Comparison of ENCODE assay signal across 25 cellular contexts in genomic region chr3:35778201-35778600, GRCh38.
A peak's percentile ranks its signal among the peaks of the same experiment; 100 is the strongest.
DNase-seq lines count a peak whose midpoint lies in the region; ATAC-seq and TF ChIP-seq lines count a peak whose summit lies in the region.
"Had no signal": no experiment of that assay in that cellular context is flagged by ENCODE, and none has a peak within 500 bp of the region (broad histone marks: within the 10 kb centered on the region; RNA-seq: fewer than 3 reads in every experiment).

No MANE protein-coding gene starts in this region.

- CTCF ChIA-PET in WTC11 (lab: Charles Lee) = no interaction called here

- H2AFZ ChIP-seq in DND-41 (ENCODE audit: low read depth, low read length) (no peak overlapping the region), osteoblast (ENCODE audit: low read length) (no peak overlapping the region)

- no peak for DNase-seq in DND-41
- peak; percentile 13 for DNase-seq in WTC11 (ENCODE audit: low spot score)
- DNase-seq in iPS-NIHi7 (ENCODE audit: extremely low spot score) = peak; percentile 9
- peak; percentile 1 for DNase-seq in osteoblast (ENCODE audit: insufficient read length, low spot score, missing footprints)
- DNase-seq in HUDEP-2 (lab: John Stamatoyannopoulos, UW; ENCODE audit: unreplicated experiment in 76 of 76) = no peak
- DNase-seq in 8988T = no peak
- DNase-seq: AML-193; C1 segment of cervical spinal cord; Caco-2; CD4-positive, alpha-beta memory T cell; DMS79; GF-D8; HFFc6; NCI-H1048; NCI-H1417 treated with DMSO at 0.1 percent for 48 hours; NCI-H1694 treated with DMSO at 0.1 percent for 48 hours; NCI-H2081; NCI-H2227 treated with DMSO at 0.1 percent for 48 hours; NCI-H526 treated with DMSO at 0.1 percent for 48 hours; SHP77 had no signal

- TF ChIP-seq CTCF in DND-41 (IDR thresholded peaks at IDR 0.05; ENCODE audit: borderline replicate concordance, extremely low read depth, low read length, poor library complexity, severe bottlenecking) (no peak), WTC11 (IDR thresholded peaks at IDR 0.05) (no peak), osteoblast (IDR thresholded peaks at IDR 0.05; ENCODE audit: extremely low read depth, low read depth, low read length) (no peak)

- no peak overlapping the region for H3K9ac ChIP-seq in DND-41 (ENCODE audit: low read depth, low read length)

- no peaks in the 10 kb centered on the region for H3K27me3 ChIP-seq in DND-41 (ENCODE audit: insufficient read depth, low read length, poor library complexity)
- no peaks in the 10 kb centered on the region for H3K27me3 ChIP-seq in osteoblast (ENCODE audit: insufficient read depth, low read length)

- H3K79me2 ChIP-seq in DND-41 (ENCODE audit: insufficient read depth, low read length) (peaks cover 18% of the 10 kb centered on the region), osteoblast (ENCODE audit: insufficient read depth, low read length) (no peaks in the 10 kb centered on the region)

- ATAC-seq in DND-41 (ENCODE audit: insufficient read depth, low read depth) (0 out of 3 replicates have a peak, but pooled peaks have one; percentile 23), WTC11 (peak; percentile 89), GM19351 (IDR thresholded peaks at IDR 0.05; ENCODE audit: unreplicated experiment) (no peak)
- ATAC-seq: A549, Panc1 had no signal

- H3K27ac ChIP-seq in DND-41 (ENCODE audit: low read length) (0 out of 2 replicates have a peak overlapping the region, but pooled peaks have one; percentile 34), osteoblast (ENCODE audit: low read depth, low read length) (no peak overlapping the region)
- H3K27ac ChIP-seq: A549, RWPE1 had no signal

- no peaks in the 10 kb centered on the region for H3K36me3 Mint-ChIP-seq in WTC11
- H3K36me3 Mint-ChIP-seq: CD4-positive, alpha-beta memory T cell had no signal

- no peaks in the 10 kb centered on the region for H3K27me3 Mint-ChIP-seq in WTC11 (ENCODE audit: low read depth)
- H3K27me3 Mint-ChIP-seq: CD4-positive, alpha-beta memory T cell had no signal

- POLR2A ChIA-PET in WTC11 (lab: Charles Lee) = no interaction called here

- H3K4me3 Mint-ChIP-seq in WTC11 = no peak overlapping the region
- H3K4me3 Mint-ChIP-seq: CD4-positive, alpha-beta memory T cell; HFFc6 had no signal

- H3K27ac Mint-ChIP-seq in WTC11 = no peak overlapping the region
- H3K27ac Mint-ChIP-seq: CD4-positive, alpha-beta memory T cell; HFFc6 had no signal

- H3K9me3 ChIP-seq in DND-41 (ENCODE audit: insufficient read depth, low read length, severe bottlenecking) (no peaks in the 10 kb centered on the region), osteoblast (ENCODE audit: low read depth, low read length) (peaks cover 2% of the 10 kb centered on the region)
- H3K9me3 ChIP-seq: A549, Caco-2, HAP-1 had no signal

- H4K20me1 ChIP-seq in DND-41 (ENCODE audit: insufficient read depth, low read length) (0 out of 2 replicates have a peak, but pooled peaks cover 4% of the 10 kb centered on the region), osteoblast (ENCODE audit: insufficient read depth, low read length) (no peaks in the 10 kb centered on the region)

- 0 out of 2 replicates have a peak, but pooled peaks cover 3% of the 10 kb centered on the region for H3K4me1 Mint-ChIP-seq in WTC11
- H3K4me1 Mint-ChIP-seq: CD4-positive, alpha-beta memory T cell had no signal

- H3K4me1 ChIP-seq in DND-41 (ENCODE audit: insufficient read depth, low read length) = no peaks in the 10 kb centered on the region
- no peaks in the 10 kb centered on the region for H3K4me1 ChIP-seq in osteoblast (ENCODE audit: insufficient read depth, low read length)

- H3K9me3 Mint-ChIP-seq in WTC11 = no peaks in the 10 kb centered on the region

- H3K36me3 ChIP-seq in DND-41 (ENCODE audit: insufficient read depth, low read length) = peaks cover 98% of the 10 kb centered on the region
- H3K36me3 ChIP-seq in osteoblast (ENCODE audit: insufficient read depth, low read length) = no peaks in the 10 kb centered on the region
- H3K36me3 ChIP-seq: HAP-1 had no signal

- no peak overlapping the region for H3K4me2 ChIP-seq in DND-41 (ENCODE audit: insufficient read depth, low read length)
- no peak overlapping the region for H3K4me2 ChIP-seq in osteoblast (ENCODE audit: insufficient read depth, low read length)
- H3K4me2 ChIP-seq: A549 had no signal

- H3K4me3 ChIP-seq in DND-41 (ENCODE audit: low read depth in 1 of 2, low read length in 2 of 2) (no peak overlapping the region), osteoblast (ENCODE audit: insufficient read depth, low read length) (no peak overlapping the region)
- H3K4me3 ChIP-seq: A549, HAP-1 had no signal

TF ChIP-seq in WTC11, 78 proteins besides CTCF, POLR2A, EP300 and RAD21:
- TF ChIP-seq GTF2I (CRISPR knock-in tag; conservative IDR thresholded peaks at IDR 0.05) (no peak), ZNF317 (CRISPR knock-in tag; IDR thresholded peaks at IDR 0.05; ENCODE audit: borderline replicate concordance, low read depth) (no peak), ZNF396 (CRISPR knock-in tag; IDR thresholded peaks at IDR 0.05; ENCODE audit: borderline replicate concordance) (no peak), ETV6 (CRISPR knock-in tag; IDR thresholded peaks at IDR 0.05) (no peak), ZNF423 (CRISPR knock-in tag; IDR thresholded peaks at IDR 0.05) (no peak), FOXK1 (CRISPR knock-in tag; IDR thresholded peaks at IDR 0.05) (no peak), IRF2 (CRISPR knock-in tag; IDR thresholded peaks at IDR 0.05; ENCODE audit: borderline replicate concordance, low read depth) (no peak), GABPB1 (CRISPR knock-in tag; IDR thresholded peaks at IDR 0.05) (no peak), ZNF281 (CRISPR knock-in tag; IDR thresholded peaks at IDR 0.05) (no peak), NFE2L1 (CRISPR knock-in tag; IDR thresholded peaks at IDR 0.05) (no peak), TP53 (CRISPR knock-in tag; IDR thresholded peaks at IDR 0.05) (no peak)
- TF ChIP-seq, protein P1, sequence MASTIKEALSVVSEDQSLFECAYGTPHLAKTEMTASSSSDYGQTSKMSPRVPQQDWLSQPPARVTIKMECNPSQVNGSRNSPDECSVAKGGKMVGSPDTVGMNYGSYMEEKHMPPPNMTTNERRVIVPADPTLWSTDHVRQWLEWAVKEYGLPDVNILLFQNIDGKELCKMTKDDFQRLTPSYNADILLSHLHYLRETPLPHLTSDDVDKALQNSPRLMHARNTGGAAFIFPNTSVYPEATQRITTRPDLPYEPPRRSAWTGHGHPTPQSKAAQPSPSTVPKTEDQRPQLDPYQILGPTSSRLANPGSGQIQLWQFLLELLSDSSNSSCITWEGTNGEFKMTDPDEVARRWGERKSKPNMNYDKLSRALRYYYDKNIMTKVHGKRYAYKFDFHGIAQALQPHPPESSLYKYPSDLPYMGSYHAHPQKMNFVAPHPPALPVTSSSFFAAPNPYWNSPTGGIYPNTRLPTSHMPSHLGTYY (CRISPR knock-in tag; IDR thresholded peaks at IDR 0.05) = no peak
- TF ChIP-seq, protein P2, sequence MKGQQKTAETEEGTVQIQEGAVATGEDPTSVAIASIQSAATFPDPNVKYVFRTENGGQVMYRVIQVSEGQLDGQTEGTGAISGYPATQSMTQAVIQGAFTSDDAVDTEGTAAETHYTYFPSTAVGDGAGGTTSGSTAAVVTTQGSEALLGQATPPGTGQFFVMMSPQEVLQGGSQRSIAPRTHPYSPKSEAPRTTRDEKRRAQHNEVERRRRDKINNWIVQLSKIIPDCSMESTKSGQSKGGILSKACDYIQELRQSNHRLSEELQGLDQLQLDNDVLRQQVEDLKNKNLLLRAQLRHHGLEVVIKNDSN (CRISPR knock-in tag; IDR thresholded peaks at IDR 0.05) = no peak
- TF ChIP-seq, protein P3, sequence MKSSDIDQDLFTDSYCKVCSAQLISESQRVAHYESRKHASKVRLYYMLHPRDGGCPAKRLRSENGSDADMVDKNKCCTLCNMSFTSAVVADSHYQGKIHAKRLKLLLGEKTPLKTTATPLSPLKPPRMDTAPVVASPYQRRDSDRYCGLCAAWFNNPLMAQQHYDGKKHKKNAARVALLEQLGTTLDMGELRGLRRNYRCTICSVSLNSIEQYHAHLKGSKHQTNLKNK (CRISPR knock-in tag; IDR thresholded peaks at IDR 0.05) = no peak
- TF ChIP-seq, protein P4, sequence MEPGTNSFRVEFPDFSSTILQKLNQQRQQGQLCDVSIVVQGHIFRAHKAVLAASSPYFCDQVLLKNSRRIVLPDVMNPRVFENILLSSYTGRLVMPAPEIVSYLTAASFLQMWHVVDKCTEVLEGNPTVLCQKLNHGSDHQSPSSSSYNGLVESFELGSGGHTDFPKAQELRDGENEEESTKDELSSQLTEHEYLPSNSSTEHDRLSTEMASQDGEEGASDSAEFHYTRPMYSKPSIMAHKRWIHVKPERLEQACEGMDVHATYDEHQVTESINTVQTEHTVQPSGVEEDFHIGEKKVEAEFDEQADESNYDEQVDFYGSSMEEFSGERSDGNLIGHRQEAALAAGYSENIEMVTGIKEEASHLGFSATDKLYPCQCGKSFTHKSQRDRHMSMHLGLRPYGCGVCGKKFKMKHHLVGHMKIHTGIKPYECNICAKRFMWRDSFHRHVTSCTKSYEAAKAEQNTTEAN (CRISPR knock-in tag; IDR thresholded peaks at IDR 0.05) = no peak
TF ChIP-seq in WTC11: peak in this region for 0.

Comparison
In these comparisons a context has a peak if more than half of its experiments do, and no peak if none do; other contexts are left out.
1. DNase-seq: peak in WTC11 (single experiment), iPS-NIHi7 (single experiment) and osteoblast (single experiment); none in DND-41 (single experiment), HUDEP-2 (0 of 76) and 8988T (single experiment).